In the genomic region with DNA sequence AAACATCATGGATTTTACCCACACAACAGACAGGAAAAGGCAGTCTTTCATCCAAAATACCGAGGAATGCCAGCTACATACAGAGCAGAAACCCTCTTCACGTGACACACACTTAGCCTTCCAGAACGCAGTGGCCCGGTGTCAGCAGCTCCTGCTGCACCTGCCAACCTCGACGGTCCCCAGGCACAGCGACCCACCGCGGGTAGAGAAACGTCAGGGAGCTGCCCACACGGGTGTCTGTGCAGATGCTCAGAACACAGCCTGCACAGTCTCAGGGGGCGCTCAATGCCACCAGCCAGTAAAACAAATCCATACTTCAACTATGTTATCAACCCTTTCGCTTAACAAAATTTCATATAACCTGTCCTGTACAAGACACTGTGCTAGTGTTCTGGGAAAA, we compare ENCODE assay signal across 17 cellular contexts.
"Had no signal": no experiment of that assay in that cellular context is flagged by ENCODE, and none has a peak within 500 bp of the region (broad histone marks: within the 10 kb centered on the region; RNA-seq: fewer than 3 reads in every experiment).

No MANE protein-coding gene starts in this region.

- DNase-seq: activated CD4-positive, alpha-beta T cell treated with anti-CD3 and anti-CD28 coated beads for 4 hours; activated CD8-positive, alpha-beta memory T cell treated with anti-CD3 and anti-CD28 coated beads, Interleukin-2, amount 50 U/mL, for 4 hours; activated CD8-positive, alpha-beta T cell treated with anti-CD3 and anti-CD28 coated beads, Interleukin-2, amount 10 ng/mL, durations not matched to agents 7 days and 5 days; activated gamma-delta T cell; activated T-cell treated with anti-CD3 and anti-CD28 coated beads, Interleukin-2, amount 50 U/mL, for 72 hours; hippocampal formation; kidney; left lung; mammary epithelial cell; naive B cell; stimulated activated CD4-positive, alpha-beta T cell treated with anti-CD3 and anti-CD28 coated beads, Interleukin-15, amount 100 ng/mL, for 24 hours; stimulated activated CD4-positive, alpha-beta T cell treated with anti-CD3 and anti-CD28 coated beads, Interleukin-4, amount 100 ng/mL, for 1 hour; stimulated activated naive B cell treated with anti-CD40 and anti-IgM and Interleukin-4, amounts not matched to agents 10 μg/mL and 1 μg/mL and 100 μg/mL, for 72 hours; uterus had no signal

- H3K27ac ChIP-seq: left lung, neutrophil, parathyroid adenoma, tibial nerve, uterus had no signal
